Comparison of ENCODE assay signal across 34 cellular contexts in the genomic region with DNA sequence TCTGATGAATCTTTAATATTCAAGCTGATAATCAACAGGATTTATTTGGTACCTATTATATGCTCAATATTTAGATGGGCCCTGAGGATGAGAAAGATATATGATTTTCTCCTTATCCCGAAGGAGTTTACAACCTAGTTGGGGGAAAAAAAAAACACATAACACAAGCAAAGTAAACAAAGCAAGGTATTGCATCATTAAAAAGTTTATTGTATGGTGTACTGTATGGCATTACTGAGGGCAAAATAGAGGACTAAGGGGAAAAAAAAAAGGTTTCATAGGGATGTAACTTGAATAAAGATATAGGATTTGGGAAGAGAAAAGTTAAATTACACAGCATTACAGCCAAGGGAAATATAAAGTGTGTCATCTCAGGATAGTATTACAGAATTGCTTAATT.
DNase-seq lines count a peak whose midpoint lies in the region; ATAC-seq, FAIRE-seq and TF ChIP-seq lines count a peak whose summit lies in the region.
"Had no signal": no experiment of that assay in that cellular context is flagged by ENCODE, and none has a peak within 500 bp of the region (broad histone marks: within the 10 kb centered on the region; RNA-seq: fewer than 3 reads in every experiment).

No MANE protein-coding gene starts in this region.

- no peak overlapping the region for H4K5ac ChIP-seq in IMR-90 (ENCODE audit: low read depth, low read length)

- H3K56ac ChIP-seq in IMR-90 (ENCODE audit: extremely low read depth, insufficient read depth, low read length) = no peak overlapping the region

- H3K36me3 ChIP-seq in HepG2 (replicated peaks in 1 of 2; ENCODE audit: control insufficient read depth in 1 of 2, insufficient read depth in 2 of 2, low read length in 2 of 2) = no peaks in the 10 kb centered on the region
- no peaks in the 10 kb centered on the region for H3K36me3 ChIP-seq in right lobe of liver
- no peaks in the 10 kb centered on the region for H3K36me3 ChIP-seq in IMR-90 (ENCODE audit: control insufficient read depth, insufficient read depth, low read length)
- H3K36me3 ChIP-seq: BE2C; BLaER1; BLaER1 treated with 17β-estradiol and CSF1 and Interleukin-3, amounts not matched to agents 10 nM and 100 nM had no signal

- ATAC-seq in HepG2 (no peak), right lobe of liver (no peak), IMR-90 (ENCODE audit: low read depth) (no peak), WTC11 (no peak)
- no peak for ATAC-seq in activated CD8-positive, alpha-beta memory T cell treated with anti-CD3 and anti-CD28 coated beads, Interleukin-2, amount 10 ng/mL, durations not matched to agents 7 days and 5 days
- ATAC-seq: A549; CD8-positive, alpha-beta T cell had no signal

- H3K4me3 ChIP-seq in HepG2 (replicated peaks in 1 of 3; ENCODE audit: insufficient read depth in 1 of 3, low read depth in 2 of 3, low read length in 3 of 3) (no peak overlapping the region), right lobe of liver (no peak overlapping the region), IMR-90 (ENCODE audit: insufficient read depth, low read depth, low read length) (no peak overlapping the region)
- H3K4me3 ChIP-seq: A549; BLaER1; BLaER1 treated with 17β-estradiol and CSF1 and Interleukin-3, amounts not matched to agents 10 nM and 100 nM had no signal

- no peak overlapping the region for H3K4ac ChIP-seq in IMR-90 (ENCODE audit: low read depth, low read length)

- FAIRE-seq in HepG2 (lab: Jason Lieb, UNC) = no peak
- FAIRE-seq: A549, D721Med had no signal

- dilution Hi-C loops in IMR-90 (cut with HindIII; ENCODE audit: low sequenced_read_pairs, unreplicated experiment) = no loop called here

- H3K36me3 Mint-ChIP-seq in WTC11 = no peaks in the 10 kb centered on the region
- H3K36me3 Mint-ChIP-seq in mesothelial cell of epicardium = no peaks in the 10 kb centered on the region
- no peaks in the 10 kb centered on the region for H3K36me3 Mint-ChIP-seq in activated CD8-positive, alpha-beta memory T cell treated with anti-CD3 and anti-CD28 coated beads, Interleukin-2, amount 10 ng/mL, durations not matched to agents 7 days and 5 days
- H3K36me3 Mint-ChIP-seq: CD14-positive monocyte; CD4-positive, alpha-beta memory T cell; CD4-positive, CD25-positive, alpha-beta regulatory T cell; CD8-positive, alpha-beta memory T cell; CD8-positive, alpha-beta T cell had no signal

- intact Hi-C loops in HepG2 (cut with micrococcal nuclease; ENCODE audit: unreplicated experiment) = no loop called here
- intact Hi-C loops in right lobe of liver (cut with DNase I) = no loop called here
- intact Hi-C loops in IMR-90 (cut with micrococcal nuclease) = no loop called here

- POLR2A ChIA-PET in HepG2 (lab: Yijun Ruan, JAX) (no interaction called here), IMR-90 (lab: Charles Lee; ENCODE audit: unreplicated experiment) (no interaction called here), WTC11 (lab: Charles Lee) (no interaction called here)

- H4K20me1 ChIP-seq in HepG2 (ENCODE audit: insufficient read depth, low read length) (no peaks in the 10 kb centered on the region), IMR-90 (ENCODE audit: insufficient read depth, low read length) (no peaks in the 10 kb centered on the region)
- H4K20me1 ChIP-seq: BLaER1; BLaER1 treated with 17β-estradiol and CSF1 and Interleukin-3, amounts not matched to agents 10 nM and 100 nM had no signal

- no peak overlapping the region for H3K27ac ChIP-seq in HepG2 (ENCODE audit: extremely low read length, insufficient read depth, low read length)
- H3K27ac ChIP-seq in right lobe of liver = no peak overlapping the region
- H3K27ac ChIP-seq in IMR-90 (ENCODE audit: insufficient read depth, low read length) = no peak overlapping the region
- H3K27ac ChIP-seq: 22Rv1; A549; BLaER1; BLaER1 treated with 17β-estradiol and CSF1 and Interleukin-3, amounts not matched to agents 10 nM and 100 nM; C4-2B had no signal

- no peak overlapping the region for H2AK9ac ChIP-seq in IMR-90 (replicated peaks; ENCODE audit: low read depth, low read length, poor library complexity)

- H3K9ac ChIP-seq in HepG2 (ENCODE audit: insufficient read depth, low read depth, low read length) (no peak overlapping the region), IMR-90 (ENCODE audit: low read depth, low read length) (no peak overlapping the region)
- H3K9ac ChIP-seq: BLaER1; BLaER1 treated with 17β-estradiol and CSF1 and Interleukin-3, amounts not matched to agents 10 nM and 100 nM had no signal

- H3K27me3 ChIP-seq in HepG2 (ENCODE audit: control insufficient read depth in 1 of 2, insufficient read depth in 2 of 2, low read length in 2 of 2) = no peaks in the 10 kb centered on the region; a peak in 1 of 5 replicates
- no peaks in the 10 kb centered on the region for H3K27me3 ChIP-seq in right lobe of liver
- H3K27me3 ChIP-seq in IMR-90 (ENCODE audit: control insufficient read depth, insufficient read depth, low read length) = no peaks in the 10 kb centered on the region
- H3K27me3 ChIP-seq: BE2C; BLaER1; BLaER1 treated with 17β-estradiol and CSF1 and Interleukin-3, amounts not matched to agents 10 nM and 100 nM had no signal

- no peak overlapping the region for H2BK5ac ChIP-seq in IMR-90 (ENCODE audit: low read depth, low read length, poor library complexity, severe bottlenecking)

- H3K4me1 ChIP-seq in HepG2 (ENCODE audit: insufficient read depth, low read length) (no peaks in the 10 kb centered on the region), right lobe of liver (no peaks in the 10 kb centered on the region), IMR-90 (ENCODE audit: control insufficient read depth, insufficient read depth, low read length) (no peaks in the 10 kb centered on the region)
- H3K4me1 ChIP-seq: A549; BE2C; BLaER1; BLaER1 treated with 17β-estradiol and CSF1 and Interleukin-3, amounts not matched to agents 10 nM and 100 nM; Caco-2 had no signal

- BruUV-seq in HepG2 (replicated peaks; lab: Mats Ljungman, UMichigan) (no TSS peak), IMR-90 (replicated peaks; lab: Mats Ljungman, UMichigan) (no TSS peak)

- H3K79me1 ChIP-seq in IMR-90 (ENCODE audit: low read depth in 1 of 2, low read length in 2 of 2) = no peaks in the 10 kb centered on the region

- TF ChIP-seq EP300 in HepG2 (IDR thresholded peaks at IDR 0.05; ENCODE audit: low read depth in 2 of 2, low read length in 2 of 2) (no peak), HepG2 (CRISPR knock-in tag; IDR thresholded peaks at IDR 0.05; ENCODE audit: borderline replicate concordance) (no peak)

- no peak overlapping the region for H3K14ac ChIP-seq in IMR-90 (replicated peaks; ENCODE audit: low read depth, low read length)

- 16% methylated on average over 1 of the region's 1 CpG for WGBS in HepG2 (ENCODE audit: low lambda C conversion rate)
- 47% methylated on average over 1 of the region's 1 CpG for WGBS in right lobe of liver (ENCODE audit: insufficient coverage, low coverage, low lambda C conversion rate, missing lambda C conversion rate)
- no CpG with 5 or more reads among the region's 1 CpG for WGBS in IMR-90 (ENCODE audit: extremely low coverage in 2 of 2, insufficient read length in 1 of 2), 2 experiments

- TF ChIP-seq CTCF in HepG2 (CRISPR knock-in tag; IDR thresholded peaks at IDR 0.05) = no peak
- no peak for TF ChIP-seq CTCF in right lobe of liver (IDR thresholded peaks at IDR 0.05)
- no peak for TF ChIP-seq CTCF in IMR-90 (conservative IDR thresholded peaks at IDR 0.05; ENCODE audit: low read depth, low read length)
- TF ChIP-seq CTCF in WTC11 (IDR thresholded peaks at IDR 0.05) = no peak
- no peak for TF ChIP-seq CTCF in mesothelial cell of epicardium (IDR thresholded peaks at IDR 0.05; ENCODE audit: unreplicated experiment)

- H3K4me3 Mint-ChIP-seq in WTC11 (no peak overlapping the region), mesothelial cell of epicardium (no peak overlapping the region)
- H3K4me3 Mint-ChIP-seq in activated CD8-positive, alpha-beta memory T cell treated with anti-CD3 and anti-CD28 coated beads, Interleukin-2, amount 10 ng/mL, durations not matched to agents 7 days and 5 days = no peak overlapping the region
- H3K4me3 Mint-ChIP-seq: B cell; CD14-positive monocyte; CD4-positive, alpha-beta memory T cell; CD4-positive, alpha-beta T cell; CD4-positive, CD25-positive, alpha-beta regulatory T cell; CD8-positive, alpha-beta memory T cell; CD8-positive, alpha-beta T cell had no signal

- no peaks in the 10 kb centered on the region for H3K27me3 Mint-ChIP-seq in WTC11 (ENCODE audit: low read depth)
- H3K27me3 Mint-ChIP-seq in mesothelial cell of epicardium (ENCODE audit: low read depth) = peaks cover 2% of the 10 kb centered on the region
- no peaks in the 10 kb centered on the region for H3K27me3 Mint-ChIP-seq in activated CD8-positive, alpha-beta memory T cell treated with anti-CD3 and anti-CD28 coated beads, Interleukin-2, amount 10 ng/mL, durations not matched to agents 7 days and 5 days
- H3K27me3 Mint-ChIP-seq: B cell; CD4-positive, alpha-beta memory T cell; CD4-positive, alpha-beta T cell; CD4-positive, CD25-positive, alpha-beta regulatory T cell; CD8-positive, alpha-beta memory T cell had no signal

- H3K9me3 Mint-ChIP-seq in WTC11 = no peaks in the 10 kb centered on the region
- peaks cover 3% of the 10 kb centered on the region for H3K9me3 Mint-ChIP-seq in mesothelial cell of epicardium
- no peaks in the 10 kb centered on the region for H3K9me3 Mint-ChIP-seq in activated CD8-positive, alpha-beta memory T cell treated with anti-CD3 and anti-CD28 coated beads, Interleukin-2, amount 10 ng/mL, durations not matched to agents 7 days and 5 days (ENCODE audit: low read depth)
- H3K9me3 Mint-ChIP-seq: CD4-positive, alpha-beta T cell had no signal

- H3K27ac Mint-ChIP-seq in WTC11 (no peak overlapping the region), mesothelial cell of epicardium (no peak overlapping the region)
- no peak overlapping the region for H3K27ac Mint-ChIP-seq in activated CD8-positive, alpha-beta memory T cell treated with anti-CD3 and anti-CD28 coated beads, Interleukin-2, amount 10 ng/mL, durations not matched to agents 7 days and 5 days
- H3K27ac Mint-ChIP-seq: B cell; CD14-positive monocyte; CD4-positive, alpha-beta memory T cell; CD4-positive, alpha-beta T cell; CD4-positive, CD25-positive, alpha-beta regulatory T cell; CD8-positive, alpha-beta memory T cell; CD8-positive, alpha-beta T cell had no signal

- H3K4me1 Mint-ChIP-seq in WTC11 (peaks cover 8% of the 10 kb centered on the region; the same call in 1 of the 2 replicates), mesothelial cell of epicardium (no peaks in the 10 kb centered on the region)
- no peaks in the 10 kb centered on the region for H3K4me1 Mint-ChIP-seq in activated CD8-positive, alpha-beta memory T cell treated with anti-CD3 and anti-CD28 coated beads, Interleukin-2, amount 10 ng/mL, durations not matched to agents 7 days and 5 days
- H3K4me1 Mint-ChIP-seq: B cell; CD14-positive monocyte; CD4-positive, alpha-beta memory T cell; CD4-positive, CD25-positive, alpha-beta regulatory T cell; CD8-positive, alpha-beta memory T cell had no signal

- no peak overlapping the region for H4K8ac ChIP-seq in IMR-90 (ENCODE audit: low read depth in 2 of 2, low read length in 2 of 2)

- no peak for DNase-seq in HepG2 (ENCODE audit: low spot score)
- DNase-seq in right lobe of liver = no peak
- no peak for DNase-seq in IMR-90
- DNase-seq in WTC11 (ENCODE audit: low spot score) = no peak
- DNase-seq in mesothelial cell of epicardium (ENCODE audit: low spot score in 2 of 2, unreplicated experiment in 2 of 2) = no peak
- DNase-seq in activated CD8-positive, alpha-beta memory T cell treated with anti-CD3 and anti-CD28 coated beads, Interleukin-2, amount 10 ng/mL, durations not matched to agents 7 days and 5 days = no peak
- DNase-seq: 8988T; ACHN; AML-193; BE2C; C1 segment of cervical spinal cord; Caco-2; Calu3; CD4-positive, alpha-beta memory T cell; CD4-positive, alpha-beta T cell; CD4-positive, CD25-positive, alpha-beta regulatory T cell; CD8-positive, alpha-beta memory T cell; CD8-positive, alpha-beta T cell; COR-L47; DMS 273 treated with DMSO at 0.1 percent for 48 hours; DMS153; DMS53; DMS79; DMS79 treated with DMSO at 0.1 percent for 48 hours; DND-41; EL had no signal

- H3K23ac ChIP-seq in IMR-90 (ENCODE audit: low read depth, low read length) = no peak overlapping the region

- H4K91ac ChIP-seq in IMR-90 (ENCODE audit: insufficient read depth, low read depth, low read length) = no peak overlapping the region

- CTCF ChIA-PET in HepG2 (lab: Yijun Ruan, JAX; ENCODE audit: low intra/inter-chr PET ratio, low total read pairs) (no interaction called here), IMR-90 (lab: Yijun Ruan, JAX) (no interaction called here), WTC11 (lab: Charles Lee) (no interaction called here)
- CTCF ChIA-PET in activated CD8-positive, alpha-beta memory T cell treated with anti-CD3 and anti-CD28 coated beads, Interleukin-2, amount 10 ng/mL, durations not matched to agents 7 days and 5 days (lab: Charles Lee) = no interaction called here

- TF ChIP-seq POLR2A in HepG2 (IDR thresholded peaks at IDR 0.05; ENCODE audit: insufficient read depth in 1 of 2, low read depth in 2 of 2, low read length in 2 of 2) (no peak), right lobe of liver (IDR thresholded peaks at IDR 0.05) (no peak), IMR-90 (IDR thresholded peaks at IDR 0.05; ENCODE audit: low read depth, low read length) (no peak)

- H3K18ac ChIP-seq in IMR-90 (ENCODE audit: low read depth, low read length) = no peak overlapping the region

- no peak overlapping the region for H2BK120ac ChIP-seq in IMR-90 (ENCODE audit: low read depth, low read length)

- TF ChIP-seq RAD21 in HepG2 (CRISPR knock-in tag; IDR thresholded peaks at IDR 0.05) = no peak
- no peak for TF ChIP-seq RAD21 in IMR-90 (IDR thresholded peaks at IDR 0.05; ENCODE audit: low read length)

- H2BK15ac ChIP-seq in IMR-90 (ENCODE audit: low read depth, low read length) = no peak overlapping the region

- H2AFZ ChIP-seq in HepG2 (ENCODE audit: low read length) = no peak overlapping the region
- no peak overlapping the region for H2AFZ ChIP-seq in IMR-90 (replicated peaks; ENCODE audit: low read length, poor library complexity)

- H3K4me2 ChIP-seq in HepG2 (ENCODE audit: low read depth, low read length) = no peak overlapping the region
- no peak overlapping the region for H3K4me2 ChIP-seq in IMR-90 (ENCODE audit: low read depth, low read length)
- H3K4me2 ChIP-seq: A549; BLaER1; BLaER1 treated with 17β-estradiol and CSF1 and Interleukin-3, amounts not matched to agents 10 nM and 100 nM had no signal

- H3K9me3 ChIP-seq in HepG2 (ENCODE audit: low read length) = no peaks in the 10 kb centered on the region
- no peaks in the 10 kb centered on the region for H3K9me3 ChIP-seq in right lobe of liver
- H3K9me3 ChIP-seq in IMR-90 (ENCODE audit: control insufficient read depth, insufficient read depth, low read length) = peaks cover 2% of the 10 kb centered on the region; the same call in 1 of the 2 replicates
- H3K9me3 ChIP-seq: A549; BE2C; BLaER1; BLaER1 treated with 17β-estradiol and CSF1 and Interleukin-3, amounts not matched to agents 10 nM and 100 nM; Caco-2 had no signal

- in situ Hi-C loops in HepG2 (cut with HindIII; ENCODE audit: extremely low pct_ligation_motif_present, low pct_unique_long_range_greater_than_20kb) (no loop called here), IMR-90 (cut with MboI; ENCODE audit: low sequenced_read_pairs) (no loop called here)

- H3K9me1 ChIP-seq in IMR-90 (ENCODE audit: insufficient read depth, low read length) = no peaks in the 10 kb centered on the region

- H3K79me2 ChIP-seq in HepG2 (ENCODE audit: insufficient read depth, low read length) = no peaks in the 10 kb centered on the region

- H2BK20ac ChIP-seq in IMR-90 (ENCODE audit: low read depth, low read length) = no peak overlapping the region

- no peak overlapping the region for H2AK5ac ChIP-seq in IMR-90 (ENCODE audit: low read depth, low read length)

Comparison
In these comparisons a context has a peak if more than half of its experiments do, and no peak if none do; other contexts are left out.
1. Of the 50 proteins assayed by ChIP-seq in both HepG2 and WTC11: peak only in HepG2: none; only in WTC11: GABPB1; in both: none; in neither: 48; mixed calls (peak in some experiments, not most) for 1.